Comparison of ENCODE assay signal across 1 cellular context in genomic region chr3:9912294-9912935, GRCh38.
TF ChIP-seq lines count a peak whose summit lies in the region.

No MANE protein-coding gene starts in this region.

TF ChIP-seq in K562, 482 proteins besides CTCF, POLR2A, EP300 and RAD21 (continued from another document and continues in another):
- TF ChIP-seq PRDM10 (IDR thresholded peaks at IDR 0.05; ENCODE audit: partially characterized antibody) (peak; percentile 5), IRF2 (CRISPR knock-in tag; IDR thresholded peaks at IDR 0.05) (no peak), LCOR (CRISPR knock-in tag; IDR thresholded peaks at IDR 0.05) (no peak), ZBTB7A (IDR thresholded peaks at IDR 0.05; ENCODE audit: borderline replicate concordance, control insufficient read depth, low read depth, low read length) (no peak), CBX3 (IDR thresholded peaks at IDR 0.05; ENCODE audit: borderline replicate concordance in 1 of 2, low read length in 2 of 2) (no peak), ZNF561 (CRISPR knock-in tag; conservative IDR thresholded peaks at IDR 0.05) (no peak), MCM3 (IDR thresholded peaks at IDR 0.05) (no peak), ZNF668 (CRISPR knock-in tag; IDR thresholded peaks at IDR 0.05) (no peak), KAT2B (IDR thresholded peaks at IDR 0.05; ENCODE audit: low read depth, low read length) (no peak), IFI16 (CRISPR knock-in tag; IDR thresholded peaks at IDR 0.05) (no peak), MLLT1 (IDR thresholded peaks at IDR 0.05) (peak in 1 of 2 experiments; percentile 68; a peak in 2 of 4 replicates), FOXP4 (CRISPR knock-in tag; IDR thresholded peaks at IDR 0.05; ENCODE audit: borderline replicate concordance) (no peak), HBP1 (CRISPR knock-in tag; IDR thresholded peaks at IDR 0.05) (no peak), SMC3 (conservative IDR thresholded peaks at IDR 0.05; ENCODE audit: insufficient read depth, low read depth, low read length) (no peak), POLR2B (IDR thresholded peaks at IDR 0.05; ENCODE audit: low read depth, partially characterized antibody) (no peak), NR2F6 (CRISPR knock-in tag; IDR thresholded peaks at IDR 0.05) (no peak), SMAD4 (CRISPR knock-in tag; conservative IDR thresholded peaks at IDR 0.05) (no peak), NKRF (IDR thresholded peaks at IDR 0.05; ENCODE audit: borderline replicate concordance) (no peak), HLTF (IDR thresholded peaks at IDR 0.05) (no peak), RREB1 (CRISPR knock-in tag; IDR thresholded peaks at IDR 0.05) (no peak), FOXK2 (conservative IDR thresholded peaks at IDR 0.05 in 1 of 2, IDR thresholded peaks at IDR 0.05 in 1 of 2; ENCODE audit: low read depth in 2 of 2) (peak; percentile 27 to 39; a peak in 1 of 4 replicates), MAFG (tag; conservative IDR thresholded peaks at IDR 0.05) (peak; percentile 92), ELF4 (CRISPR knock-in tag; IDR thresholded peaks at IDR 0.05) (no peak), PHB (CRISPR knock-in tag; IDR thresholded peaks at IDR 0.05) (no peak), ARID1B (IDR thresholded peaks at IDR 0.05) (peak; percentile 77), ZNF12 (CRISPR knock-in tag; IDR thresholded peaks at IDR 0.05) (no peak), BMI1 (IDR thresholded peaks at IDR 0.05; ENCODE audit: low read length) (no peak), MTA3 (IDR thresholded peaks at IDR 0.05; ENCODE audit: borderline replicate concordance) (no peak; the same call in 1 of the 2 replicates), TRIM24 (IDR thresholded peaks at IDR 0.05) (0 out of 4 replicates have a peak, but pooled peaks have one; percentile 39 to 56), FOXA3 (CRISPR knock-in tag; conservative IDR thresholded peaks at IDR 0.05 in 1 of 2, IDR thresholded peaks at IDR 0.05 in 1 of 2) (no peak), ATF7 (IDR thresholded peaks at IDR 0.05) (no peak), RBM34 (IDR thresholded peaks at IDR 0.05; ENCODE audit: borderline replicate concordance, insufficient read depth, low read length) (no peak), MAFF (IDR thresholded peaks at IDR 0.05; ENCODE audit: low read length) (peak; percentile 90)
- TF ChIP-seq, protein P1, sequence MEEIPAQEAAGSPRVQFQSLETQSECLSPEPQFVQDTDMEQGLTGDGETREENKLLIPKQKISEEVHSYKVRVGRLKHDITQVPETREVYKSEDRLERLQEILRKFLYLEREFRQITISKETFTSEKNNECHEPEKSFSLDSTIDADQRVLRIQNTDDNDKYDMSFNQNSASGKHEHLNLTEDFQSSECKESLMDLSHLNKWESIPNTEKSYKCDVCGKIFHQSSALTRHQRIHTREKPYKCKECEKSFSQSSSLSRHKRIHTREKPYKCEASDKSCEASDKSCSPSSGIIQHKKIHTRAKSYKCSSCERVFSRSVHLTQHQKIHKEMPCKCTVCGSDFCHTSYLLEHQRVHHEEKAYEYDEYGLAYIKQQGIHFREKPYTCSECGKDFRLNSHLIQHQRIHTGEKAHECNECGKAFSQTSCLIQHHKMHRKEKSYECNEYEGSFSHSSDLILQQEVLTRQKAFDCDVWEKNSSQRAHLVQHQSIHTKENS (CRISPR knock-in tag; IDR thresholded peaks at IDR 0.05), result no peak
- TF ChIP-seq, protein P2, sequence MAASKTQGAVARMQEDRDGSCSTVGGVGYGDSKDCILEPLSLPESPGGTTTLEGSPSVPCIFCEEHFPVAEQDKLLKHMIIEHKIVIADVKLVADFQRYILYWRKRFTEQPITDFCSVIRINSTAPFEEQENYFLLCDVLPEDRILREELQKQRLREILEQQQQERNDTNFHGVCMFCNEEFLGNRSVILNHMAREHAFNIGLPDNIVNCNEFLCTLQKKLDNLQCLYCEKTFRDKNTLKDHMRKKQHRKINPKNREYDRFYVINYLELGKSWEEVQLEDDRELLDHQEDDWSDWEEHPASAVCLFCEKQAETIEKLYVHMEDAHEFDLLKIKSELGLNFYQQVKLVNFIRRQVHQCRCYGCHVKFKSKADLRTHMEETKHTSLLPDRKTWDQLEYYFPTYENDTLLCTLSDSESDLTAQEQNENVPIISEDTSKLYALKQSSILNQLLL (CRISPR knock-in tag; IDR thresholded peaks at IDR 0.05; ENCODE audit: borderline replicate concordance), result no peak
- TF ChIP-seq, protein P3, sequence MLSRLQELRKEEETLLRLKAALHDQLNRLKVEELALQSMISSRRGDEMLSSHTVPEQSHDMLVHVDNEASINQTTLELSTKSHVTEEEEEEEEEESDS (CRISPR knock-in tag; IDR thresholded peaks at IDR 0.05), result no peak
- TF ChIP-seq, protein P4, sequence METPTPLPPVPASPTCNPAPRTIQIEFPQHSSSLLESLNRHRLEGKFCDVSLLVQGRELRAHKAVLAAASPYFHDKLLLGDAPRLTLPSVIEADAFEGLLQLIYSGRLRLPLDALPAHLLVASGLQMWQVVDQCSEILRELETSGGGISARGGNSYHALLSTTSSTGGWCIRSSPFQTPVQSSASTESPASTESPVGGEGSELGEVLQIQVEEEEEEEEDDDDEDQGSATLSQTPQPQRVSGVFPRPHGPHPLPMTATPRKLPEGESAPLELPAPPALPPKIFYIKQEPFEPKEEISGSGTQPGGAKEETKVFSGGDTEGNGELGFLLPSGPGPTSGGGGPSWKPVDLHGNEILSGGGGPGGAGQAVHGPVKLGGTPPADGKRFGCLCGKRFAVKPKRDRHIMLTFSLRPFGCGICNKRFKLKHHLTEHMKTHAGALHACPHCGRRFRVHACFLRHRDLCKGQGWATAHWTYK (CRISPR knock-in tag; IDR thresholded peaks at IDR 0.05), result no peak
